In genomic region chr22:27777128-27777527, GRCh38 we compare ENCODE assay signal across 14 cellular contexts. TPM values are rescaled to one million over a fixed set of nuclear protein-coding genes. Genes with fewer than 3 reads are reported as not detected.
DNase-seq lines count a peak whose midpoint lies in the region; ATAC-seq and TF ChIP-seq lines count a peak whose summit lies in the region.
"Had no signal": no experiment of that assay in that cellular context is flagged by ENCODE, and none has a peak within 500 bp of the region (broad histone marks: within the 10 kb centered on the region; RNA-seq: fewer than 3 reads in every experiment).

No MANE protein-coding gene starts in this region.

- DNase-seq in chondrocyte (ENCODE audit: low spot score) = no peak
- no peak for DNase-seq in neural progenitor cell (ENCODE audit: low spot score)
- DNase-seq in tibial artery = no peak
- DNase-seq in NCI-H2196 treated with DMSO at 0.1 percent for 48 hours (lab: John Stamatoyannopoulos, UW; ENCODE audit: unreplicated experiment) = no peak
- DNase-seq in DMS53 (lab: John Stamatoyannopoulos, UW) = no peak
- no peak for DNase-seq in natural killer cell treated with Interleukin-12 subunit alpha and Interleukin-12 subunit beta and Interleukin-15 and Interleukin-18, amount 100 ng/mL, for 72 hours (ENCODE audit: low spot score)
- DNase-seq: activated CD4-positive, alpha-beta T cell treated with anti-CD3 and anti-CD28 coated beads for 1 hour; activated effector memory CD4-positive, alpha-beta T cell treated with Interleukin-2 at 50 U/mL for 16 hours; amygdala; H7; NCI-H345 had no signal

- H3K9me3 ChIP-seq in HEK293 (ENCODE audit: control insufficient read depth, insufficient read depth, low read depth, low read length) (no peaks in the 10 kb centered on the region), neural progenitor cell (ENCODE audit: low read depth) (no peaks in the 10 kb centered on the region), tibial artery (no peaks in the 10 kb centered on the region)

- POLR2A ChIA-PET in HEK293 (lab: Yijun Ruan, JAX) = no interaction called here

- peak overlapping the region; percentile 92 for H3K27ac Mint-ChIP-seq in chondrocyte (ENCODE audit: unreplicated experiment)
- peak overlapping the region; percentile 59 for H3K27ac Mint-ChIP-seq in neural progenitor cell
- no peak overlapping the region for H3K27ac Mint-ChIP-seq in natural killer cell treated with Interleukin-12 subunit alpha and Interleukin-12 subunit beta and Interleukin-15 and Interleukin-18, amount 100 ng/mL, for 72 hours

- H3F3A ChIP-seq in neural progenitor cell (ENCODE audit: low read depth) = peaks cover 46% of the 10 kb centered on the region

- H3K27me3 ChIP-seq in neural progenitor cell = no peaks in the 10 kb centered on the region
- no peaks in the 10 kb centered on the region for H3K27me3 ChIP-seq in tibial artery

- H3K9ac ChIP-seq in neural progenitor cell = no peak overlapping the region
- H3K9ac ChIP-seq: parathyroid adenoma had no signal

- peaks cover 83% of the 10 kb centered on the region for H3K79me2 ChIP-seq in neural progenitor cell (ENCODE audit: low read depth)
- H3K79me2 ChIP-seq: parathyroid adenoma had no signal

- H3K27ac ChIP-seq in HEK293 (ENCODE audit: extremely low read depth, low read depth, low read length) = no peak overlapping the region
- H3K27ac ChIP-seq in neural progenitor cell = peak overlapping the region; percentile 94
- peak overlapping the region; percentile 92 to 94 for H3K27ac ChIP-seq in tibial artery
- H3K27ac ChIP-seq: parathyroid adenoma had no signal

- H3K9me3 Mint-ChIP-seq in chondrocyte (ENCODE audit: low read depth) (no peaks in the 10 kb centered on the region), neural progenitor cell (peaks cover 2% of the 10 kb centered on the region)
- no peaks in the 10 kb centered on the region for H3K9me3 Mint-ChIP-seq in natural killer cell treated with Interleukin-12 subunit alpha and Interleukin-12 subunit beta and Interleukin-15 and Interleukin-18, amount 100 ng/mL, for 72 hours

- H3K27me3 Mint-ChIP-seq in chondrocyte (ENCODE audit: low read depth) (no peaks in the 10 kb centered on the region), neural progenitor cell (ENCODE audit: insufficient read depth, low read depth) (no peaks in the 10 kb centered on the region)
- peaks cover 0 to 5% of the 10 kb centered on the region in 2 donors for H3K27me3 Mint-ChIP-seq in natural killer cell treated with Interleukin-12 subunit alpha and Interleukin-12 subunit beta and Interleukin-15 and Interleukin-18, amount 100 ng/mL, for 72 hours

- H3K4me3 Mint-ChIP-seq in chondrocyte (ENCODE audit: unreplicated experiment) = no peak overlapping the region
- no peak overlapping the region for H3K4me3 Mint-ChIP-seq in neural progenitor cell
- no peak overlapping the region for H3K4me3 Mint-ChIP-seq in natural killer cell treated with Interleukin-12 subunit alpha and Interleukin-12 subunit beta and Interleukin-15 and Interleukin-18, amount 100 ng/mL, for 72 hours

- intact Hi-C loops in tibial artery (cut with DNase I; ENCODE audit: low total_unique reads) = no loop called here

- CTCF ChIA-PET in HEK293 (lab: Yijun Ruan, JAX) = interaction anchor here (0.7 kb wide), 1 partner anchor 251 kb away, joined by 4 read pairs; no protein-coding TSS in a partner anchor

- H3K4me3 ChIP-seq in HEK293 (ENCODE audit: low read depth, low read length) (no peak overlapping the region), neural progenitor cell (peak overlapping the region; percentile 41), tibial artery (peak overlapping the region; percentile 3 to 15)

- TF ChIP-seq CTCF in HEK293 (tag by site-specific recombination; IDR thresholded peaks at IDR 0.05) (no peak), chondrocyte (IDR thresholded peaks at IDR 0.05) (no peak), neural progenitor cell (IDR thresholded peaks at IDR 0.05) (no peak), tibial artery (IDR thresholded peaks at IDR 0.05) (no peak)

- H3K4me2 ChIP-seq in neural progenitor cell = peak overlapping the region; percentile 79

- H3K4me1 Mint-ChIP-seq in chondrocyte (ENCODE audit: low read depth) (peaks cover 76% of the 10 kb centered on the region), neural progenitor cell (peaks cover 72% of the 10 kb centered on the region)
- H3K4me1 Mint-ChIP-seq in natural killer cell treated with Interleukin-12 subunit alpha and Interleukin-12 subunit beta and Interleukin-15 and Interleukin-18, amount 100 ng/mL, for 72 hours (ENCODE audit: low read depth in 2 of 2) = no peaks in the 10 kb centered on the region

- H3K36me3 Mint-ChIP-seq in chondrocyte (ENCODE audit: low read depth) (peaks cover 25% of the 10 kb centered on the region), neural progenitor cell (peaks cover 22% of the 10 kb centered on the region)
- no peaks in the 10 kb centered on the region for H3K36me3 Mint-ChIP-seq in natural killer cell treated with Interleukin-12 subunit alpha and Interleukin-12 subunit beta and Interleukin-15 and Interleukin-18, amount 100 ng/mL, for 72 hours

- peaks cover 0 to 5% of the 10 kb centered on the region in 2 experiments; a peak in 1 of 3 replicates for H3K36me3 ChIP-seq in HEK293 (ENCODE audit: control insufficient read depth in 2 of 2, insufficient read depth in 1 of 2, low read length in 2 of 2)
- no peaks in the 10 kb centered on the region for H3K36me3 ChIP-seq in neural progenitor cell
- no peaks in the 10 kb centered on the region for H3K36me3 ChIP-seq in tibial artery

- no peak for ATAC-seq in natural killer cell treated with Interleukin-12 subunit alpha and Interleukin-12 subunit beta and Interleukin-15 and Interleukin-18, amount 100 ng/mL, for 72 hours
- ATAC-seq: SK-N-SH treated with all-trans-retinoic acid at 6 μM for 48 hours had no signal

- H3K4me1 ChIP-seq in HEK293 (ENCODE audit: control insufficient read depth, insufficient read depth, low read length) = 0 out of 2 replicates have a peak, but pooled peaks cover 4% of the 10 kb centered on the region
- H3K4me1 ChIP-seq in neural progenitor cell = peaks cover 56% of the 10 kb centered on the region
- peaks cover 5 to 100% (median 61%) of the 10 kb centered on the region in 4 donors for H3K4me1 ChIP-seq in tibial artery
- H3K4me1 ChIP-seq: parathyroid adenoma had no signal

- no peak overlapping the region for H2AFZ ChIP-seq in neural progenitor cell (replicated peaks)
- H2AFZ ChIP-seq: parathyroid adenoma had no signal

- peaks cover 65% of the 10 kb centered on the region for H4K20me1 ChIP-seq in neural progenitor cell (ENCODE audit: low read depth)

TF ChIP-seq in HEK293, 187 proteins besides CTCF, POLR2A, EP300 and RAD21:
- no peak for TF ChIP-seq SETDB1 (IDR thresholded peaks at IDR 0.05; ENCODE audit: insufficient read length, low read length)
- TF ChIP-seq ZNF121 (tag by site-specific recombination; IDR thresholded peaks at IDR 0.05) = peak; percentile 91
TF ChIP-seq in HEK293: peak in this region for 1.

RNA-seq across cellular contexts. Expression of gene MN1, which starts 24.4 kb away (rescaled TPM):
- 119 to 156 TPM (median 121 TPM) in 3 replicates for total RNA-seq in chondrocyte
- 13.3 and 27.2 TPM in 2 replicates for total RNA-seq in neural progenitor cell (ENCODE audit: low replicate concordance)
- total RNA-seq in natural killer cell treated with Interleukin-12 subunit alpha and Interleukin-12 subunit beta and Interleukin-15 and Interleukin-18, amount 100 ng/mL, for 72 hours = 1 to 10 TPM in 1 of 2 donors, under 1 TPM in 1; 0.61 to 2.5 TPM

Comparison
In these comparisons a context has a peak if more than half of its experiments do, and no peak if none do; other contexts are left out.
1. H3K27ac Mint-ChIP-seq: peak in chondrocyte (single experiment) and neural progenitor cell (single experiment); none in natural killer cell treated with Interleukin-12 subunit alpha and Interleukin-12 subunit beta and Interleukin-15 and Interleukin-18, amount 100 ng/mL, for 72 hours (0 of 2).